ENCODE assay signal across 1 cellular context in the genomic region with DNA sequence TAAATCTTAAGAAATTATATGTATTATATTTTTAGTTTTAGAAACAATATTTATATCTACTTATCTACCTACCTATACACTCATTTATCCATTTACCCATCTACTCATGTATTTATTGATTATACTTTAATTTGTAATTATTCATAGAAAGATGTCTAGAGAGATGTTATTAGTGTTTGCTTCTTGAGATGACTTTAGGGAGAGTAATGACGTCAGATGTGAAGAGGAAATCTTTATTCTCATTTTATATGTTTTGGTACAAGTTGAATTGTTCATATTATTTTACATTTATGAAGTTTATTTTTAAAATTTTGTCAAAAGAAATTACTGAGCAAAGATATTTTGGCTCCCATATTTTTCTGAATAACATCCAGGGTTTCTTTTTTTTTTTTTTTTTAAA.
TF ChIP-seq lines count a peak whose summit lies in the region.

No MANE protein-coding gene starts in this region.

TF ChIP-seq in HepG2, 621 proteins besides CTCF, POLR2A, EP300 and RAD21 (continued from another document):
- TF ChIP-seq ATF7 (IDR thresholded peaks at IDR 0.05) (peak; percentile 82), ATF7 (CRISPR knock-in tag; IDR thresholded peaks at IDR 0.05) (no peak)
